In the genomic region with DNA sequence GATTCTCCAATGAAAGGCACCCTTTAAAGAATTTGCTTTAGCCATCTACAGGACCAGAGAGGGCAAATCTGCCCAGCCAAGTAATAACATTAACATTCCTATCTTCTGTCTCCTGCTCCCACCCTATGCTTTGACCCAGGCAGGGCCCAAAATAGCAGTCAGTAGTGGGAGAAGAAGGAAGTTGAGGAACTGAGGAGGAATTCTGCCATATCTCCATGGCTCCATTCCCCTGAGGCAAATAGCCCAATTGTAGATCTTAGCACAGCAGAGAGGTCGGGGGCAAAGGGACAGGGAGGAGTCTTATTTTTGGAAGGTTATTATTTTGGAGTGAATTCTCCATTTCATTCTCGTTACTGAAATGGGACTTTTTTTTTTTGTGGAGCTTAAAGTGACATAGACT, we compare ENCODE assay signal across 15 cellular contexts.
DNase-seq lines count a peak whose midpoint lies in the region; ATAC-seq and TF ChIP-seq lines count a peak whose summit lies in the region.
"Had no signal": no experiment of that assay in that cellular context is flagged by ENCODE, and none has a peak within 500 bp of the region (broad histone marks: within the 10 kb centered on the region; RNA-seq: fewer than 3 reads in every experiment).

No MANE protein-coding gene starts in this region.

- H3K18ac ChIP-seq in mesenchymal stem cell (ENCODE audit: low read depth in 1 of 2, low read length in 2 of 2): no peak overlapping the region

- TF ChIP-seq CTCF in RWPE2 (IDR thresholded peaks at IDR 0.05; ENCODE audit: poor library complexity, severe bottlenecking): no peak
- no peak for TF ChIP-seq CTCF in thoracic aorta (IDR thresholded peaks at IDR 0.05)

- no peak overlapping the region for H4K91ac ChIP-seq in mesenchymal stem cell (ENCODE audit: low read length)

- no peak overlapping the region for H2AK5ac ChIP-seq in mesenchymal stem cell (ENCODE audit: low read length, severe bottlenecking)

- no peaks in the 10 kb centered on the region for H3K27me3 ChIP-seq in RWPE2 (ENCODE audit: insufficient read depth, poor library complexity, severe bottlenecking)
- H3K27me3 ChIP-seq in esophagus (ENCODE audit: control insufficient read depth in 1 of 2, insufficient read depth in 2 of 2, low read length in 2 of 2): no peaks in the 10 kb centered on the region
- H3K27me3 ChIP-seq in mesenchymal stem cell (ENCODE audit: control insufficient read depth in 1 of 2, insufficient read depth in 1 of 2, low read length in 2 of 2): no peaks in the 10 kb centered on the region
- no peaks in the 10 kb centered on the region for H3K27me3 ChIP-seq in thoracic aorta (replicated peaks; ENCODE audit: insufficient read depth)

- H3K27ac ChIP-seq in RWPE2 (ENCODE audit: poor library complexity, severe bottlenecking) (peak overlapping the region; percentile 48), esophagus (ENCODE audit: low read depth in 2 of 2, low read length in 1 of 2) (peak overlapping the region; percentile 52 to 55), mesenchymal stem cell (ENCODE audit: low read length, poor library complexity, severe bottlenecking) (no peak overlapping the region), thoracic aorta (peak overlapping the region; percentile 5 to 12)
- H3K27ac ChIP-seq: C4-2B had no signal

- H3K9me3 ChIP-seq in RWPE2 (ENCODE audit: severe bottlenecking): no peaks in the 10 kb centered on the region
- H3K9me3 ChIP-seq in esophagus (ENCODE audit: control insufficient read depth in 2 of 2, insufficient read depth in 1 of 2, low read depth in 1 of 2, low read length in 1 of 2): no peaks in the 10 kb centered on the region
- no peaks in the 10 kb centered on the region for H3K9me3 ChIP-seq in mesenchymal stem cell (ENCODE audit: control insufficient read depth, low read length)
- H3K9me3 ChIP-seq in thoracic aorta: no peaks in the 10 kb centered on the region

- no peak overlapping the region for H3K23ac ChIP-seq in mesenchymal stem cell (ENCODE audit: low read length in 2 of 2)

- no peak overlapping the region for H2BK5ac ChIP-seq in mesenchymal stem cell (ENCODE audit: low read depth, low read length, poor library complexity, severe bottlenecking)

- peak overlapping the region; percentile 77 for H3K9ac ChIP-seq in mesenchymal stem cell (ENCODE audit: low read length)

- DNase-seq in RWPE2 (ENCODE audit: low spot score) (no peak), mesenchymal stem cell (no peak), thoracic aorta (ENCODE audit: low spot score) (no peak), hippocampal formation (lab: John Stamatoyannopoulos, UW) (no peak), GDM1 (lab: John Stamatoyannopoulos, UW) (no peak), NCI-H146 treated with DMSO at 0.1 percent for 48 hours (lab: John Stamatoyannopoulos, UW; ENCODE audit: unreplicated experiment) (no peak)
- no peak for DNase-seq in stimulated activated CD8-positive, alpha-beta memory T cell treated with anti-CD3 and anti-CD28 coated beads, Interleukin-4, amount 100 ng/mL, for 48 hours
- DNase-seq: activated CD4-positive, alpha-beta T cell treated with anti-CD3 and anti-CD28 coated beads for 4 hours; natural killer cell; NCI-H1092; stimulated activated CD4-positive, alpha-beta T cell treated with anti-CD3 and anti-CD28 coated beads, Interleukin-1b, Interleukin-23, amount 100 ng/mL, for 48 hours; T-helper 9 cell had no signal

- 15 to 24% methylated on average over 2 of the region's 2 CpGs for WGBS in esophagus, 2 donors
- WGBS in mesenchymal stem cell: 84% methylated on average over 2 of the region's 2 CpGs

- H3K4me1 ChIP-seq in RWPE2 (ENCODE audit: insufficient read depth, poor library complexity, severe bottlenecking) (peaks cover 23% of the 10 kb centered on the region), esophagus (ENCODE audit: control insufficient read depth in 2 of 2, insufficient read depth in 2 of 2, low read length in 1 of 2) (peaks cover 0 to 9% of the 10 kb centered on the region in 2 donors), mesenchymal stem cell (ENCODE audit: control insufficient read depth, insufficient read depth, low read depth, low read length) (peaks cover 3% of the 10 kb centered on the region), thoracic aorta (ENCODE audit: control insufficient read depth in 1 of 2, low read depth in 2 of 2) (peaks cover 11 to 28% of the 10 kb centered on the region in 2 donors)

- no peak overlapping the region for H4K8ac ChIP-seq in mesenchymal stem cell (ENCODE audit: low read length)

- H2BK12ac ChIP-seq in mesenchymal stem cell (ENCODE audit: low read length in 2 of 2): no peak overlapping the region

- no peak overlapping the region for H2BK120ac ChIP-seq in mesenchymal stem cell (ENCODE audit: low read depth, low read length)

- H3K4me2 ChIP-seq in mesenchymal stem cell (ENCODE audit: low read length, poor library complexity, severe bottlenecking): no peak overlapping the region

- H2AFZ ChIP-seq in mesenchymal stem cell (ENCODE audit: low read depth, low read length): no peak overlapping the region

- no peak overlapping the region for H3K14ac ChIP-seq in mesenchymal stem cell (ENCODE audit: low read length in 2 of 2)

- H3K4me3 ChIP-seq in RWPE2 (ENCODE audit: severe bottlenecking) (no peak overlapping the region), esophagus (ENCODE audit: low read depth in 1 of 2, low read length in 2 of 2) (peak overlapping the region in 1 of 2 donors; percentile 31), mesenchymal stem cell (ENCODE audit: insufficient read depth in 1 of 2, low read depth in 1 of 2, low read length in 2 of 2) (peak overlapping the region in 1 of 2 experiments; percentile 75), thoracic aorta (peak overlapping the region; percentile 60)

- H3K36me3 ChIP-seq in RWPE2 (ENCODE audit: low read depth) (no peaks in the 10 kb centered on the region), esophagus (ENCODE audit: control insufficient read depth in 2 of 2, insufficient read depth in 2 of 2, low read length in 1 of 2) (no peaks in the 10 kb centered on the region), mesenchymal stem cell (ENCODE audit: control insufficient read depth in 1 of 2, insufficient read depth in 2 of 2, low read depth in 1 of 2, low read length in 2 of 2) (no peaks in the 10 kb centered on the region), thoracic aorta (no peaks in the 10 kb centered on the region)

- no peaks in the 10 kb centered on the region for H3K79me1 ChIP-seq in mesenchymal stem cell (replicated peaks; ENCODE audit: low read length, poor library complexity, severe bottlenecking)

- H2BK15ac ChIP-seq in mesenchymal stem cell (ENCODE audit: low read depth, poor library complexity, severe bottlenecking): no peak overlapping the region

- ATAC-seq in RWPE2 (ENCODE audit: low read depth): no peak
- ATAC-seq in thoracic aorta (ENCODE audit: insufficient number of reproducible peaks, low FRiP score, low read depth): peak; percentile 41
- ATAC-seq: HCT116, natural killer cell had no signal

- no peak overlapping the region for H3K4ac ChIP-seq in mesenchymal stem cell (ENCODE audit: low read depth in 1 of 2, low read length in 2 of 2)
